1 cellular context compared by ENCODE assay signal in the genomic region with DNA sequence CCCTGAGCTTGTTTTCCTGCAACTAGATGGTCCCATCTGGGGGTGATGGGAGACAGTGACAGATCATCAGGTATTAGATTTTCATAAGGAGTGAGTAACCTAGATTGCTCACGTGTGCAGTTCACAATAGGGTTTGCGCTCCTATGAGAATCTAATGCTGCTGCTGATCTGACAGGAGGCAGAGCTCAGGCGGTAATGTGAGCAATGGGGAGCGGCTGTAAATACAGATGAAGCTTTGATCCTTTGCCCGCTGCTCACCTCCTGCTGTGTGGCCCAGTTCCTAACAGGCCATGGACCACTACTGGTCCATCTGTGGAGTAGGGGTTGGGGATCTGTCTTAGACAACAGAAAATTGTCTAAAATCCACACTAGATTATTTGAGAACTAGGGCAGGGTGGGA.
TF ChIP-seq lines count a peak whose summit lies in the region.

No MANE protein-coding gene starts in this region.

TF ChIP-seq in HepG2, 621 proteins besides CTCF, POLR2A, EP300 and RAD21:
- TF ChIP-seq, protein P1, sequence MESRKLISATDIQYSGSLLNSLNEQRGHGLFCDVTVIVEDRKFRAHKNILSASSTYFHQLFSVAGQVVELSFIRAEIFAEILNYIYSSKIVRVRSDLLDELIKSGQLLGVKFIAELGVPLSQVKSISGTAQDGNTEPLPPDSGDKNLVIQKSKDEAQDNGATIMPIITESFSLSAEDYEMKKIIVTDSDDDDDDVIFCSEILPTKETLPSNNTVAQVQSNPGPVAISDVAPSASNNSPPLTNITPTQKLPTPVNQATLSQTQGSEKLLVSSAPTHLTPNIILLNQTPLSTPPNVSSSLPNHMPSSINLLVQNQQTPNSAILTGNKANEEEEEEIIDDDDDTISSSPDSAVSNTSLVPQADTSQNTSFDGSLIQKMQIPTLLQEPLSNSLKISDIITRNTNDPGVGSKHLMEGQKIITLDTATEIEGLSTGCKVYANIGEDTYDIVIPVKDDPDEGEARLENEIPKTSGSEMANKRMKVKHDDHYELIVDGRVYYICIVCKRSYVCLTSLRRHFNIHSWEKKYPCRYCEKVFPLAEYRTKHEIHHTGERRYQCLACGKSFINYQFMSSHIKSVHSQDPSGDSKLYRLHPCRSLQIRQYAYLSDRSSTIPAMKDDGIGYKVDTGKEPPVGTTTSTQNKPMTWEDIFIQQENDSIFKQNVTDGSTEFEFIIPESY (CRISPR knock-in tag; IDR thresholded peaks at IDR 0.05) = peak; percentile 84
